Comparison of ENCODE assay signal across 10 cellular contexts in the genomic region with DNA sequence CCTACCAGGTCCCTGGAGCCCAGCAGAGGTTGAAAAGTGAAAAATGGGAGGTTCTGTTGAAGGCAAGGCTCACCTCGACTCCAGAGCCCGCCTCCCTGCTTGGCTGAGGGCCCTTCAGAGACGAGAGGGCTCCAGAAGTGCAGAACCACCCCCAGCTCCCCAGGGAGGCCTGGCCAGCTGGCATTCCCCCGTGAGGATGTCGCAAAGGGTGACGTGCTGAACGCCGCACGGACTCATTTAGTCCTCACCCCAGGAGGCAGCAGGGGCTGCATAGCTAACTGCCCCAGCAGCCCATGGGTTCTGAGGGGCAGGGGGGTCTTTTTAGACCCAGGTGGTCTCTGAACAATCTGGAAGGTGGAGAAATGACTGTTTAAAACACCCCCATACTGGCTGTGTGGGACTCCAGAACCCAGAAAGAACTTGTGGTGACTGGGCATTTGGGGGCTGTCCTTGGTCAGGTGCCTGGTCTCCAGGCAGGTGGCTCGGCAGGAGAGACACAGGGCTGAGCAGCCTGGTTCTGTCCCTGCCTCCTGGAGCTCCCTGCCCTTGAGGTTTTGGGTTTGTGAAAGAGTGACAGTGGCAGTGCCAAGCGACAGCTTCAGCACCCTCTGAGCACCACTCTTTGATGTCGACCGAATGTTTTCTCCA. TPM values are rescaled to one million over a fixed set of nuclear protein-coding genes. Genes with fewer than 3 reads are reported as not detected.
DNase-seq lines count a peak whose midpoint lies in the region; ATAC-seq and TF ChIP-seq lines count a peak whose summit lies in the region.
"Had no signal": no experiment of that assay in that cellular context is flagged by ENCODE, and none has a peak within 500 bp of the region (broad histone marks: within the 10 kb centered on the region; RNA-seq: fewer than 3 reads in every experiment).

No MANE protein-coding gene starts in this region.

- WGBS in esophagus, 2 donors, result 43 to 50% methylated on average over 13 of the region's 13 CpGs
- WGBS in gastroesophageal sphincter (ENCODE audit: low coverage in 1 of 2), 2 donors, result no CpG with 5 or more reads among the region's 13 CpGs

- H3K4me3 ChIP-seq in esophagus (ENCODE audit: low read depth in 1 of 2, low read length in 2 of 2) (peak overlapping the region; percentile 20 to 30), gastroesophageal sphincter (no peak overlapping the region)

- H3K36me3 ChIP-seq in esophagus (ENCODE audit: control insufficient read depth in 2 of 2, insufficient read depth in 2 of 2, low read length in 1 of 2) (peaks cover 12 to 13% of the 10 kb centered on the region in 2 donors), gastroesophageal sphincter (peaks cover 0 to 64% of the 10 kb centered on the region in 2 donors)

- no peak for TF ChIP-seq EP300 in gastroesophageal sphincter (IDR thresholded peaks at IDR 0.05)

- DNase-seq in DMS153 (lab: John Stamatoyannopoulos, UW) (peak; percentile 43), NCI-H1105 treated with DMSO at 0.1 percent for 48 hours (lab: John Stamatoyannopoulos, UW) (peak; percentile 35), SKM-1 (lab: John Stamatoyannopoulos, UW; ENCODE audit: unreplicated experiment) (no peak), NCI-H2196 treated with DMSO at 0.1 percent for 48 hours (lab: John Stamatoyannopoulos, UW; ENCODE audit: unreplicated experiment) (no peak), activated gamma-delta T cell (lab: John Stamatoyannopoulos, UW) (no peak)
- DNase-seq: activated CD8-positive, alpha-beta memory T cell treated with anti-CD3 and anti-CD28 coated beads, Interleukin-2, amount 50 U/mL, for 48 hours; IMR-90 had no signal

- peak; percentile 51 for ATAC-seq in GM21390 (IDR thresholded peaks at IDR 0.05; ENCODE audit: unreplicated experiment)
- ATAC-seq in gastroesophageal sphincter, result no peak

- H3K9me3 ChIP-seq in esophagus (ENCODE audit: control insufficient read depth in 2 of 2, insufficient read depth in 1 of 2, low read depth in 1 of 2, low read length in 1 of 2), result no peaks in the 10 kb centered on the region
- H3K9me3 ChIP-seq in gastroesophageal sphincter, result no peaks in the 10 kb centered on the region

- no peak for TF ChIP-seq CTCF in gastroesophageal sphincter (IDR thresholded peaks at IDR 0.05)

- peaks cover 17 to 28% of the 10 kb centered on the region in 2 donors for H3K4me1 ChIP-seq in esophagus (ENCODE audit: control insufficient read depth in 2 of 2, insufficient read depth in 2 of 2, low read length in 1 of 2)
- H3K4me1 ChIP-seq in gastroesophageal sphincter, result peaks cover 0 to 68% (median 27%) of the 10 kb centered on the region in 3 donors

- no peak for TF ChIP-seq POLR2A in gastroesophageal sphincter (IDR thresholded peaks at IDR 0.05)

- H3K27ac ChIP-seq in esophagus (ENCODE audit: low read depth in 2 of 2, low read length in 1 of 2) (peak overlapping the region; percentile 90 to 99), gastroesophageal sphincter (peak overlapping the region in 1 of 4 donors; percentile 67)

- H3K27me3 ChIP-seq in esophagus (ENCODE audit: control insufficient read depth in 1 of 2, insufficient read depth in 2 of 2, low read length in 2 of 2) (no peaks in the 10 kb centered on the region), gastroesophageal sphincter (no peaks in the 10 kb centered on the region)

RNA-seq across cellular contexts. Expression of a gene that starts 32.0 kb away (rescaled TPM):
- 10 to 100 TPM; 49.6 to 75.8 TPM for polyA plus RNA-seq in esophagus
- 10 to 100 TPM; 40.4 to 50.1 (median 46.2) TPM for total RNA-seq in gastroesophageal sphincter

Comparison
In these comparisons a context has a peak if more than half of its experiments do, and no peak if none do; other contexts are left out.
1. DNase-seq: peak in DMS153 (single experiment) and NCI-H1105 treated with DMSO at 0.1 percent for 48 hours (single experiment); none in SKM-1 (single experiment), NCI-H2196 treated with DMSO at 0.1 percent for 48 hours (single experiment) and activated gamma-delta T cell (single experiment).
2. H3K4me3 ChIP-seq: peak in esophagus (2 of 2); none in gastroesophageal sphincter (0 of 2).